In genomic region chr3:113421082-113421481, GRCh38 we compare ENCODE assay signal across 16 cellular contexts. TPM values are rescaled to one million over a fixed set of nuclear protein-coding genes. Genes with fewer than 3 reads are reported as not detected.
DNase-seq lines count a peak whose midpoint lies in the region; ATAC-seq, FAIRE-seq and TF ChIP-seq lines count a peak whose summit lies in the region.
"Had no signal": no experiment of that assay in that cellular context is flagged by ENCODE, and none has a peak within 500 bp of the region (broad histone marks: within the 10 kb centered on the region; RNA-seq: fewer than 3 reads in every experiment).

No MANE protein-coding gene starts in this region.

- H2AFZ ChIP-seq in GM12878 (ENCODE audit: control insufficient read depth, low read depth, low read length), result no peak overlapping the region
- H2AFZ ChIP-seq: GM23338 had no signal

- no peak for TF ChIP-seq RAD21 in GM12878 (IDR thresholded peaks at IDR 0.05; ENCODE audit: insufficient read depth, low read depth, low read length)

- in situ Hi-C loops in GM12878 (cut with MboI) (no loop called here), GM13977 (cut with MboI; ENCODE audit: low pct_unique_long_range_greater_than_20kb, low sequenced_read_pairs, unreplicated experiment) (no loop called here)

- no TSS peak for BruUV-seq in GM12878 (replicated peaks; lab: Mats Ljungman, UMichigan)

- SMC1A ChIA-PET in GM12878 (lab: Charles Lee; ENCODE audit: uncharacterized antibody, unreplicated experiment), result no interaction called here

- intact Hi-C loops in GM12878 (cut with micrococcal nuclease; ENCODE audit: unreplicated experiment), result no loop called here
- intact Hi-C loops in prostate gland (cut with DNase I), result no loop called here

- WGBS in GM12878 (ENCODE audit: insufficient coverage, insufficient replicate concordance, low lambda C conversion rate, missing lambda C conversion rate), result 42% methylated on average over 3 of the region's 3 CpGs
- WGBS in prostate gland, result 93% methylated on average over 3 of the region's 3 CpGs

- FAIRE-seq in GM18507 (lab: Jason Lieb, UNC) (peak; percentile 31), GM12878 (lab: Jason Lieb, UNC) (no peak)
- FAIRE-seq: A549 had no signal

- no peaks in the 10 kb centered on the region for H4K20me1 ChIP-seq in GM12878 (ENCODE audit: control insufficient read depth, insufficient read depth)
- H4K20me1 ChIP-seq: BLaER1 treated with 17β-estradiol and CSF1 and Interleukin-3, amounts not matched to agents 10 nM and 100 nM had no signal

- TF ChIP-seq CTCF in GM12878 (IDR thresholded peaks at IDR 0.05 in 2 of 3, conservative IDR thresholded peaks at IDR 0.05 in 1 of 3; ENCODE audit: control insufficient read depth in 2 of 3, extremely low read depth in 1 of 3, insufficient read depth in 1 of 3, low read depth in 3 of 3, low read length in 3 of 3) (no peak), GM13977 (IDR thresholded peaks at IDR 0.05; ENCODE audit: extremely low read depth, insufficient read depth, missing control alignments) (no peak), prostate gland (IDR thresholded peaks at IDR 0.05) (no peak)

- DNase-seq in GM18507 (ENCODE audit: extremely low spot score, insufficient read length, low read depth), result no peak
- peak; percentile 5 for DNase-seq in GM12878 (ENCODE audit: low read depth, low spot score)
- DNase-seq in NOMO-1 (lab: John Stamatoyannopoulos, UW; ENCODE audit: unreplicated experiment in 2 of 2), result no peak
- DNase-seq in NCI-H146 (lab: John Stamatoyannopoulos, UW), result no peak
- no peak for DNase-seq in GM13977 (ENCODE audit: low spot score)
- DNase-seq in prostate gland (ENCODE audit: low spot score), result no peak
- DNase-seq: Calu3; CD4-positive, CD25-positive, alpha-beta regulatory T cell; DMS 273 treated with DMSO at 0.1 percent for 48 hours; H7; IMR-90; KBM-7 had no signal

- no peak for TF ChIP-seq EP300 in GM12878 (IDR thresholded peaks at IDR 0.05; ENCODE audit: borderline replicate concordance in 1 of 2, control insufficient read depth in 1 of 2, low read depth in 2 of 2, low read length in 2 of 2)

- H3K4me3 ChIP-seq in GM12878, result no peak overlapping the region
- H3K4me3 ChIP-seq in prostate gland, result no peak overlapping the region
- H3K4me3 ChIP-seq: A549; BLaER1 treated with 17β-estradiol and CSF1 and Interleukin-3, amounts not matched to agents 10 nM and 100 nM; GM23338 had no signal

- TF ChIP-seq POLR2A in GM12878 (IDR thresholded peaks at IDR 0.05; ENCODE audit: low read depth, low read length), result no peak
- no peak for TF ChIP-seq POLR2A in prostate gland (IDR thresholded peaks at IDR 0.05)

- H3K4me1 ChIP-seq in GM12878 (ENCODE audit: control insufficient read depth, insufficient read depth, low read length) (peaks cover 12% of the 10 kb centered on the region), prostate gland (replicated peaks) (no peaks in the 10 kb centered on the region)
- H3K4me1 ChIP-seq: A549 had no signal

- RAD21 ChIA-PET in GM12878 (lab: Charles Lee; ENCODE audit: unreplicated experiment), result no interaction called here

- ATAC-seq in HG03432 (IDR thresholded peaks at IDR 0.05; ENCODE audit: unreplicated experiment) (peak; percentile 51), GM12878 (peak; percentile 74)
- ATAC-seq: A549, GM23338 had no signal

- CTCF ChIA-PET in GM12878 (lab: Yijun Ruan, JAX), result no interaction called here

- no peaks in the 10 kb centered on the region for H3K27me3 ChIP-seq in GM12878 (replicated peaks in 1 of 2; ENCODE audit: control insufficient read depth in 2 of 2, insufficient read depth in 2 of 2, low read length in 1 of 2)
- no peaks in the 10 kb centered on the region for H3K27me3 ChIP-seq in prostate gland (replicated peaks; ENCODE audit: insufficient read depth)
- H3K27me3 ChIP-seq: BLaER1 treated with 17β-estradiol and CSF1 and Interleukin-3, amounts not matched to agents 10 nM and 100 nM had no signal

- POLR2A ChIA-PET in GM12878 (lab: Charles Lee), result no interaction called here

- H3K9me3 ChIP-seq in GM12878 (replicated peaks; ENCODE audit: control insufficient read depth, insufficient read depth, low read length) (peaks cover 11% of the 10 kb centered on the region), prostate gland (no peaks in the 10 kb centered on the region)

- no peaks in the 10 kb centered on the region for H3K79me2 ChIP-seq in GM12878 (ENCODE audit: control insufficient read depth, insufficient read depth, low read length)

- H3K4me2 ChIP-seq in GM12878 (ENCODE audit: control insufficient read depth, insufficient read depth), result no peak overlapping the region
- H3K4me2 ChIP-seq: A549; BLaER1 treated with 17β-estradiol and CSF1 and Interleukin-3, amounts not matched to agents 10 nM and 100 nM; GM23338 had no signal

- no peak overlapping the region for H3K27ac ChIP-seq in GM12878 (ENCODE audit: control insufficient read depth, insufficient read depth)
- H3K27ac ChIP-seq in prostate gland, result no peak overlapping the region
- H3K27ac ChIP-seq: A549; BLaER1 treated with 17β-estradiol and CSF1 and Interleukin-3, amounts not matched to agents 10 nM and 100 nM had no signal

- H3K9ac ChIP-seq in GM12878 (ENCODE audit: control insufficient read depth, insufficient read depth, low read length), result no peak overlapping the region
- H3K9ac ChIP-seq: BLaER1 treated with 17β-estradiol and CSF1 and Interleukin-3, amounts not matched to agents 10 nM and 100 nM had no signal

- H3K36me3 ChIP-seq in GM12878 (ENCODE audit: control insufficient read depth in 2 of 2, insufficient read depth in 2 of 2, low read length in 1 of 2) (peaks cover 0 to 2% of the 10 kb centered on the region in 2 experiments; a peak in 1 of 4 replicates), prostate gland (no peaks in the 10 kb centered on the region)

TF ChIP-seq in GM12878, 131 proteins besides CTCF, POLR2A, EP300 and RAD21 (continues in another document):
- TF ChIP-seq PKNOX1 (IDR thresholded peaks at IDR 0.05), result no peak
- TF ChIP-seq POLR2AphosphoS2 (IDR thresholded peaks at IDR 0.05; ENCODE audit: low read depth, low read length), result no peak
- TF ChIP-seq IKZF2 (IDR thresholded peaks at IDR 0.05), result no peak
- no peak for TF ChIP-seq SMC3 (IDR thresholded peaks at IDR 0.05; ENCODE audit: borderline replicate concordance, low read length)
- TF ChIP-seq BACH1 (IDR thresholded peaks at IDR 0.05; ENCODE audit: borderline replicate concordance), result no peak
- no peak for TF ChIP-seq SP1 (IDR thresholded peaks at IDR 0.05; ENCODE audit: low read depth, low read length)
- no peak for TF ChIP-seq SMAD5 (IDR thresholded peaks at IDR 0.05; ENCODE audit: low read depth)
- TF ChIP-seq, protein P1, sequence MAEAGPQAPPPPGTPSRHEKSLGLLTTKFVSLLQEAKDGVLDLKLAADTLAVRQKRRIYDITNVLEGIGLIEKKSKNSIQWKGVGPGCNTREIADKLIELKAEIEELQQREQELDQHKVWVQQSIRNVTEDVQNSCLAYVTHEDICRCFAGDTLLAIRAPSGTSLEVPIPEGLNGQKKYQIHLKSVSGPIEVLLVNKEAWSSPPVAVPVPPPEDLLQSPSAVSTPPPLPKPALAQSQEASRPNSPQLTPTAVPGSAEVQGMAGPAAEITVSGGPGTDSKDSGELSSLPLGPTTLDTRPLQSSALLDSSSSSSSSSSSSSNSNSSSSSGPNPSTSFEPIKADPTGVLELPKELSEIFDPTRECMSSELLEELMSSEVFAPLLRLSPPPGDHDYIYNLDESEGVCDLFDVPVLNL (IDR thresholded peaks at IDR 0.05; ENCODE audit: low read depth, low read length), result no peak
- no peak for TF ChIP-seq STAT3 (IDR thresholded peaks at IDR 0.05; ENCODE audit: low read depth, low read length)

RNA-seq across cellular contexts. Expression of gene CFAP44, which starts 20.2 kb away (rescaled TPM):
- 42.5 and 52.8 TPM in 2 replicates for total RNA-seq in GM12878 (2013; cell fraction: nucleolus; rRNA removed)
- total RNA-seq in GM12878 (2014; rRNA removed) (4.2 TPM in 2 replicates), GM12878 (2014; rRNA removed; fragmentation: Illumina TruSeq; extraction: Trizol) (5.9 and 6.6 TPM in 2 replicates), GM12878 (2021) (2.6 and 5.7 TPM in 2 replicates), prostate gland (10 to 100 TPM; 12.3 to 14.4 TPM)
- 2.3 TPM for polyA plus RNA-seq in GM12878 (2011; ENCODE audit: low read depth)
- polyA plus RNA-seq in GM12878 (2011; rRNA removed) (4.7 and 7.3 TPM in 2 replicates), GM12878 (2014; fragmentation: Illumina TruSeq; extraction: Trizol) (4.5 and 6.4 TPM in 2 replicates), GM12878 (2014; fragmentation: Nextera tagmentation; extraction: Ambion mirVana) (under 1 TPM; 0.76 to 0.93 TPM), GM12878 (2014; rRNA removed) (2.4 and 3.2 TPM in 2 replicates), GM12878 (2016; fragmentation: Nextera tagmentation; extraction: Ambion mirVana) (1 to 10 TPM; 1.3 to 1.7 TPM)
- polyA plus RNA-seq in GM12878 (2011; cell fraction: cytosol; rRNA removed), result 0.87 and 0.95 TPM in 2 replicates
- 18.4 and 18.5 TPM in 2 replicates for polyA plus RNA-seq in GM12878 (2011; cell fraction: nucleus; rRNA removed)
- polyA plus RNA-seq in GM12878 (2012), result 2.7 and 3.0 TPM in 2 replicates
- 5.3 and 7.2 TPM in 2 replicates for polyA minus RNA-seq in GM12878 (2011; rRNA and poly(A)+ RNA removed)
- polyA minus RNA-seq in GM12878 (2011; cell fraction: cytosol; rRNA and poly(A)+ RNA removed), result 0.21 and 0.80 TPM in 2 replicates
- 10.0 and 16.0 TPM in 2 replicates for polyA minus RNA-seq in GM12878 (2011; cell fraction: nucleus; rRNA and poly(A)+ RNA removed)
